ENCODE assay signal across 8 cellular contexts in the genomic region with DNA sequence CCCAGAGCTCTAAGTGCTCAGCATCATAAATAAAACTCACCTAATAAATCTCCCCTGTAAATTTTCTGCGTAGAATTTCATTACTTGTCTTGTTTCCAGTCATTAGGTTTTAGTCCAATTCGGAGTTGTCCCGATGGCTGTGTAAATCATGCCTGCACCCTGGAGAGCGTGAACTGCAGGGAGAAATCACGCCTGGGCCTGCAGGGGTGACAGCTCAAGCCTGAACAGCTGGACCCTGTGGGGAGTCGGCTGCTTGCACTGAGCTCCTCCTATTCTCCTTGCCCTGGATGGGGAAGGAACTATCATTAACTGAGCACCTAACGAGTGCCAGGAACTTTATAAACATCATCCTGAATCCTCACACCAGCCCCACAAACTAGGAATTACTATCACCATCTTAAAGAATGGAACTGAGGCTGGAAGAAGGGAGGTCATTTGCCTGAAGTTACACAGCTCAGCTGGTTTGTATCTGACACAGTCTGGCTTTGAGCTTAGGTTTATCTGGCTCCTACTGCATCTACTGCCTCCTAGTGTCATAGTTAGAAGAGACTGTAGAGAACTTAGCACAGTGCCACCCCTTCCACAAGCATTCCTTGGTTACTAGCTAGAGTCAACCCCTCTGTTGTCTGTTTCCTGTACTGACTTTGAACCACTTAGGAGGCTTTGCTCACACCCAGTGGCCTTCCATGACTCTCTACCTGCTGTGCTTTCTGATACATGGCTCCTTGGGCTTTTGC.
DNase-seq lines count a peak whose midpoint lies in the region; ATAC-seq and TF ChIP-seq lines count a peak whose summit lies in the region.

No MANE protein-coding gene starts in this region.

- no peak for ATAC-seq in HG03280 (IDR thresholded peaks at IDR 0.05; ENCODE audit: unreplicated experiment)
- ATAC-seq in GM18907 (IDR thresholded peaks at IDR 0.05; ENCODE audit: unreplicated experiment): no peak
- ATAC-seq in HG03045 (IDR thresholded peaks at IDR 0.05; ENCODE audit: unreplicated experiment): no peak

- DNase-seq in ACHN (peak; percentile 43), GM13977 (ENCODE audit: low spot score) (peak; percentile 74), OCI-M1 (lab: John Stamatoyannopoulos, UW) (peak; percentile 51), fibroblast of pulmonary artery (ENCODE audit: low read depth) (peak; percentile 60), cortex of kidney (lab: John Stamatoyannopoulos, UW) (no peak)

- in situ Hi-C loops in ACHN (cut with HindIII; ENCODE audit: low pct_ligation_motif_present, low pct_unique_long_range_greater_than_20kb, low sequenced_read_pairs): no loop called here
- in situ Hi-C loops in GM13977 (cut with MboI; ENCODE audit: low pct_unique_long_range_greater_than_20kb, low sequenced_read_pairs, unreplicated experiment): no loop called here

- no peak overlapping the region for H3K4me3 ChIP-seq in fibroblast of pulmonary artery (replicated peaks; ENCODE audit: low read depth, low read length)

- peak; percentile 61 for TF ChIP-seq CTCF in GM13977 (IDR thresholded peaks at IDR 0.05; ENCODE audit: extremely low read depth, insufficient read depth, missing control alignments)
- TF ChIP-seq CTCF in fibroblast of pulmonary artery (IDR thresholded peaks at IDR 0.05; ENCODE audit: low read length, missing control alignments): peak; percentile 65
